Comparison of ENCODE assay signal across 8 cellular contexts in genomic region chr9:132141364-132141947, GRCh38. TPM values are rescaled to one million over a fixed set of nuclear protein-coding genes. Genes with fewer than 3 reads are reported as not detected.
DNase-seq lines count a peak whose midpoint lies in the region; ATAC-seq and TF ChIP-seq lines count a peak whose summit lies in the region.

No MANE protein-coding gene starts in this region.

- H3K27me3 ChIP-seq in HUES64 (ENCODE audit: insufficient read depth, low read length) (no peaks in the 10 kb centered on the region), adipocyte (replicated peaks; ENCODE audit: control insufficient read depth, insufficient read depth, low read length) (peaks cover 70% of the 10 kb centered on the region), iPS-20b (ENCODE audit: insufficient read depth, low read length) (peaks cover 17% of the 10 kb centered on the region; the same call in 1 of the 2 replicates), gastroesophageal sphincter (peaks cover 98% of the 10 kb centered on the region)

- 7% methylated on average over 24 of the region's 24 CpGs for WGBS in HUES64
- 1 to 4% methylated on average over 12 of the region's 24 CpGs for WGBS in gastroesophageal sphincter (ENCODE audit: low coverage in 1 of 2), 2 donors

- peaks cover 32% of the 10 kb centered on the region for H3K4me1 Mint-ChIP-seq in stimulated activated naive CD8-positive, alpha-beta T cell treated with anti-CD3 and anti-CD28 coated beads, Interleukin-15, amount 100 ng/mL, for 72 hours

- no peaks in the 10 kb centered on the region for H3K9me3 Mint-ChIP-seq in stimulated activated naive CD8-positive, alpha-beta T cell treated with anti-CD3 and anti-CD28 coated beads, Interleukin-15, amount 100 ng/mL, for 72 hours

- TF ChIP-seq POLR2A in gastroesophageal sphincter (IDR thresholded peaks at IDR 0.05): no peak

- H3K27ac Mint-ChIP-seq in stimulated activated naive CD8-positive, alpha-beta T cell treated with anti-CD3 and anti-CD28 coated beads, Interleukin-15, amount 100 ng/mL, for 72 hours: no peak overlapping the region

- H3K4me3 ChIP-seq in HUES64 (ENCODE audit: low read length) (peak overlapping the region; percentile 56), adipocyte (ENCODE audit: low read length) (peak overlapping the region; percentile 65), iPS-20b (ENCODE audit: low read length) (peak overlapping the region; percentile 69), gastroesophageal sphincter (peak overlapping the region in 1 of 2 donors; percentile 36)

- peaks cover 95% of the 10 kb centered on the region for H3K27me3 Mint-ChIP-seq in stimulated activated naive CD8-positive, alpha-beta T cell treated with anti-CD3 and anti-CD28 coated beads, Interleukin-15, amount 100 ng/mL, for 72 hours

- in situ Hi-C loops in ACHN (cut with HindIII; ENCODE audit: low pct_ligation_motif_present, low pct_unique_long_range_greater_than_20kb, low sequenced_read_pairs): no loop called here

- H3K4me1 ChIP-seq in HUES64 (ENCODE audit: insufficient read depth, low read length) (peaks cover 19% of the 10 kb centered on the region), adipocyte (ENCODE audit: control insufficient read depth, insufficient read depth, low read length) (peaks cover 9% of the 10 kb centered on the region), iPS-20b (ENCODE audit: insufficient read depth, low read length) (peaks cover 15% of the 10 kb centered on the region; the same call in 1 of the 2 replicates), gastroesophageal sphincter (peaks cover 0 to 13% (median 5%) of the 10 kb centered on the region in 3 donors)

- H3K4me3 Mint-ChIP-seq in stimulated activated naive CD8-positive, alpha-beta T cell treated with anti-CD3 and anti-CD28 coated beads, Interleukin-15, amount 100 ng/mL, for 72 hours: peak overlapping the region; percentile 70 to 88

- peak; percentile 14 for ATAC-seq in stimulated activated naive CD8-positive, alpha-beta T cell treated with anti-CD3 and anti-CD28 coated beads, Interleukin-15, amount 100 ng/mL, for 72 hours
- ATAC-seq in gastroesophageal sphincter (no peak), HG02884 (IDR thresholded peaks at IDR 0.05; ENCODE audit: unreplicated experiment) (no peak)

- no peak overlapping the region; the same call in 1 of the 2 replicates for H3K27ac ChIP-seq in HUES64 (ENCODE audit: low read depth, low read length)
- H3K27ac ChIP-seq in iPS-20b (ENCODE audit: low read length): no peak overlapping the region
- no peak overlapping the region for H3K27ac ChIP-seq in gastroesophageal sphincter

- no peak for TF ChIP-seq EP300 in gastroesophageal sphincter (IDR thresholded peaks at IDR 0.05)

- H3K36me3 ChIP-seq in HUES64 (ENCODE audit: insufficient read depth, low read length) (no peaks in the 10 kb centered on the region), adipocyte (ENCODE audit: control insufficient read depth, insufficient read depth, low read length, severe bottlenecking) (no peaks in the 10 kb centered on the region), iPS-20b (ENCODE audit: insufficient read depth, low read depth, low read length) (no peaks in the 10 kb centered on the region), gastroesophageal sphincter (no peaks in the 10 kb centered on the region)

- TF ChIP-seq CTCF in gastroesophageal sphincter (IDR thresholded peaks at IDR 0.05): no peak
- TF ChIP-seq CTCF in GM20000 (IDR thresholded peaks at IDR 0.05; ENCODE audit: extremely low read depth, missing control alignments): no peak

- DNase-seq in ACHN: peak; percentile 19
- peak; percentile 38 for DNase-seq in adipocyte (ENCODE audit: low read depth)
- DNase-seq in stimulated activated naive CD8-positive, alpha-beta T cell treated with anti-CD3 and anti-CD28 coated beads, Interleukin-15, amount 100 ng/mL, for 72 hours: no peak
- no peak for DNase-seq in GM20000 (ENCODE audit: low spot score)

- H3K9ac ChIP-seq in HUES64 (ENCODE audit: low read depth, low read length) (peak overlapping the region; percentile 54; the same call in 1 of the 2 replicates), adipocyte (ENCODE audit: low read length) (no peak overlapping the region), iPS-20b (ENCODE audit: low read depth, low read length) (peak overlapping the region; percentile 68)

- H3K9me3 ChIP-seq in HUES64 (ENCODE audit: insufficient read depth, low read depth, low read length) (no peaks in the 10 kb centered on the region), adipocyte (ENCODE audit: control insufficient read depth, low read length) (peaks cover 3% of the 10 kb centered on the region), iPS-20b (ENCODE audit: insufficient read depth, low read depth, low read length) (no peaks in the 10 kb centered on the region), gastroesophageal sphincter (no peaks in the 10 kb centered on the region)

RNA-seq across cellular contexts. Expression of gene NTNG2, which starts 20.4 kb away (rescaled TPM):
- polyA plus RNA-seq in HUES64 (2013, experiment 1 of 2): 0.45 TPM
- 1.3 TPM for polyA plus RNA-seq in HUES64 (2013, experiment 2 of 2)
- 1 to 10 TPM in 3 of 4 donors, under 1 TPM in 1; 0.81 to 1.6 (median 1.3) TPM for total RNA-seq in gastroesophageal sphincter

Comparison
In these comparisons a context has a peak if more than half of its experiments do, and no peak if none do; other contexts are left out.
1. DNase-seq: peak in ACHN (single experiment) and adipocyte (single experiment); none in stimulated activated naive CD8-positive, alpha-beta T cell treated with anti-CD3 and anti-CD28 coated beads, Interleukin-15, amount 100 ng/mL, for 72 hours (0 of 2) and GM20000 (single experiment).